Comparison of ENCODE assay signal across 8 cellular contexts in the genomic region with DNA sequence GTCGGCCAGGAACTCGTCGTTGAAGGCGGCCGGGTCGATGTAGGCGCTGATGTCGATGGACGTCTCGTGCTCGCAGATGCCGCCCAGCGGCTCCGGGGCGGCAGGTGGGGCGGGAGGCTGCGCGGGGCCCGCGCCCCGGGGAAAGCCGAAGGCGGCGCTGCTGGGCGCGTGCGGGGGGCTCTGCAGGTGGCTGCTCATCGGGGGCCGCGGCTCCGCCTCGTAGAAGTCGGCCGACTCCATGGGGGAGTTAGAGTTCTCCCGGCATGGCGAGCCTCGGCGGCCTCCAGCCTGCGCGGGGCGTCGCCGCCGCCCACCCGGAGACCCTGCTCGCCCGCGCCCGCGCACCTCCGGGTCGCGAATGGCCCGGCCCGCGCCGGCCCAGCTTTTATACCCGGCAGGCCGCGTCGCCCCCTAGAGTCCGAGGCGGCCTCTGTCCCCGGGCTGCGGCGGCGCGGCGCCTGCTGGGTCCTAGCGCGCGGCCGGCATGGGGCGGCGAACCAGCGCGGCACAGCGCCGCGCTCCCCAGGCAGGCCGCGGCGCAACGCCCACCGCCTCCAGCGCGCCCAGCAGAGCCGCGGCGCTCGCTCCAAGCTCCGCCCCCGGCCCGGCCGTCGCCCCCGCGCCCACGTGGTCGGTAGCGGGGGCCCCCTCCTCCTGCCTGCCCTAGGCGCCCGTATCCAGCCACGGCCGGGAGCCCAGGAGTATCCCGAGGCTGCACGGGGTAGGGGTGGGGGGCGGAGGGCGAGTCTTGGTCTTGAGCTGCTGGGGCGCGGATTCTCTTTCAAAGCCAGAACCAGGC. TPM values are rescaled to one million over a fixed set of nuclear protein-coding genes. Genes with fewer than 3 reads are reported as not detected.
DNase-seq lines count a peak whose midpoint lies in the region; ATAC-seq lines count a peak whose summit lies in the region.

Gene CEBPA (minus strand): TSS at position 360 of the 799 bp plus-strand sequence. CDS start 120 bp downstream, at position 240.

- ATAC-seq in GM19025 (IDR thresholded peaks at IDR 0.05; ENCODE audit: low read depth, unreplicated experiment): peak; percentile 91
- peak; percentile 84 for ATAC-seq in HG03342 (IDR thresholded peaks at IDR 0.05; ENCODE audit: unreplicated experiment)

- no peaks in the 10 kb centered on the region for H3K9me3 ChIP-seq in mononuclear cell (ENCODE audit: low read depth, low read length)

- H3K27me3 ChIP-seq in mononuclear cell (ENCODE audit: insufficient read depth, low read length): no peaks in the 10 kb centered on the region

- peaks cover 49% of the 10 kb centered on the region for H3K4me1 ChIP-seq in mononuclear cell (ENCODE audit: insufficient read depth, low read length)

- H3K4me3 ChIP-seq in mononuclear cell (ENCODE audit: low read length): peak within 1 kb of the TSS; percentile 65

- H3K27ac ChIP-seq in epithelial cell of prostate: peak within 1 kb of the TSS; percentile 27

- DNase-seq in AG20443 (ENCODE audit: low spot score) (peak; percentile 95), NCI-H748 (lab: John Stamatoyannopoulos, UW; ENCODE audit: unreplicated experiment) (peak; percentile 90), epithelial cell of prostate (ENCODE audit: low read depth, low spot score) (no peak)
- peak; percentile 60 for DNase-seq in activated CD8-positive, alpha-beta memory T cell treated with anti-CD3 and anti-CD28 coated beads, Interleukin-2, amount 50 U/mL, for 4 hours
- DNase-seq in stimulated activated CD8-positive, alpha-beta memory T cell treated with anti-CD3 and anti-CD28 coated beads, Interleukin-4, amount 100 ng/mL, for 24 hours (ENCODE audit: low read depth): peak; percentile 57

RNA-seq across cellular contexts. Expression of gene CEBPA, which starts in this region (rescaled TPM):
- 19.8 TPM for total RNA-seq in mononuclear cell
